14 cellular contexts compared by ENCODE assay signal in the genomic region with DNA sequence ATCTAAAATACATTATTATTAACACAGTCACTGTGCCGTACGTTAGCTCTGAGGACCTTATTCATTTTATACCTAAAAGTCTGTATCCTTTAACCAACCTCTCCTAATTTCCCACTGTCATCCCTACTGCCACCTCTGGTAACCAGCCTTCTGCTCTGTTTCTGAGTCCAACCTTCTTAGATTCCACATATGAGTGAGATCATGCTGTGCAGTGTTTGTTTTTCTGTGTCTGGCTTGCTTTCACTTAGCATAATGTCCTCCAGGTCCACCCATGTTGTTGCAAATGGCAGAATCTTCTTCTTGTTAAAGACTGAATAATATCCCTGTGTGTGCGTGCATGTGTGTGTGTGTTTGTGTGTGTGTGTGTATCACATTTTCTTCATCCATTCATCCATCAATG.
A peak's percentile ranks its signal among the peaks of the same experiment; 100 is the strongest.
DNase-seq lines count a peak whose midpoint lies in the region; ATAC-seq and TF ChIP-seq lines count a peak whose summit lies in the region.
"Had no signal": no experiment of that assay in that cellular context is flagged by ENCODE, and none has a peak within 500 bp of the region (broad histone marks: within the 10 kb centered on the region; RNA-seq: fewer than 3 reads in every experiment).

No MANE protein-coding gene starts in this region.

- no peak overlapping the region for H3K4me3 Mint-ChIP-seq in endodermal cell
- H3K4me3 Mint-ChIP-seq: dendritic cell treated with granulocyte-macrophage colony-stimulating factor and Interleukin-4, amounts not matched to agents 40 ng/mL and 50 ng/mL, for 4 days had no signal

- WGBS in endodermal cell (ENCODE audit: insufficient coverage in 1 of 2, insufficient read length in 1 of 2), 2 experiments: 54 to 76% methylated on average over 2 of the region's 3 CpGs

- H3K9ac ChIP-seq in endodermal cell (ENCODE audit: extremely low read depth, low read length, poor library complexity, severe bottlenecking): no peak overlapping the region

- no peak for ATAC-seq in Right ventricle myocardium inferior
- no peak for ATAC-seq in GM21529 (IDR thresholded peaks at IDR 0.05; ENCODE audit: unreplicated experiment)
- ATAC-seq: sciatic nerve had no signal

- peak; percentile 45 for TF ChIP-seq CTCF in endodermal cell (conservative IDR thresholded peaks at IDR 0.05)

- H3K27ac Mint-ChIP-seq in endodermal cell: no peak overlapping the region
- H3K27ac Mint-ChIP-seq: dendritic cell treated with granulocyte-macrophage colony-stimulating factor and Interleukin-4, amounts not matched to agents 40 ng/mL and 50 ng/mL, for 4 days had no signal

- H3K4me1 ChIP-seq in endodermal cell (ENCODE audit: control insufficient read depth, insufficient read depth, low read length): no peaks in the 10 kb centered on the region
- H3K4me1 ChIP-seq: vagina had no signal

- intact Hi-C loops in Right ventricle myocardium inferior (cut with DNase I): no loop called here

- H3K9me3 ChIP-seq in endodermal cell (ENCODE audit: control insufficient read depth, low read length): no peaks in the 10 kb centered on the region
- H3K9me3 ChIP-seq: vagina had no signal

- H3K27me3 ChIP-seq in endodermal cell (ENCODE audit: control insufficient read depth, insufficient read depth, low read length, poor library complexity, severe bottlenecking): no peaks in the 10 kb centered on the region
- H3K27me3 ChIP-seq: vagina had no signal

- H3K4me1 Mint-ChIP-seq in endodermal cell: peaks cover 6% of the 10 kb centered on the region

- peak; percentile 7 for DNase-seq in SKM-1 treated with dmso at 0.1 percent for 144 hours (lab: John Stamatoyannopoulos, UW; ENCODE audit: unreplicated experiment)
- DNase-seq in SKM-1 (lab: John Stamatoyannopoulos, UW; ENCODE audit: unreplicated experiment): no peak
- DNase-seq in NCI-H510A (lab: John Stamatoyannopoulos, UW): peak; percentile 70
- no peak for DNase-seq in endodermal cell
- DNase-seq in smooth muscle cell of the brain vasculature (ENCODE audit: low read depth, low spot score): peak; percentile 32
- no peak for DNase-seq in Right ventricle myocardium inferior (ENCODE audit: missing footprints)
- no peak for DNase-seq in activated CD8-positive, alpha-beta memory T cell treated with anti-CD3 and anti-CD28 coated beads for 24 hours
- DNase-seq: ACHN; activated CD4-positive, alpha-beta T cell treated with anti-CD3 and anti-CD28 coated beads, Interleukin-2, amount 50 U/mL, for 1 hour had no signal

- H3K36me3 ChIP-seq in endodermal cell (ENCODE audit: control insufficient read depth, insufficient read depth, low read length): no peaks in the 10 kb centered on the region
- H3K36me3 ChIP-seq: vagina had no signal

- no peak overlapping the region for H3K27ac ChIP-seq in endodermal cell (ENCODE audit: low read depth, low read length)
- H3K27ac ChIP-seq: HL-60, vagina had no signal

- no peaks in the 10 kb centered on the region for H3K36me3 Mint-ChIP-seq in endodermal cell (ENCODE audit: low read depth)

- H3K27me3 Mint-ChIP-seq in endodermal cell (ENCODE audit: insufficient read depth): no peaks in the 10 kb centered on the region
- H3K27me3 Mint-ChIP-seq: dendritic cell treated with granulocyte-macrophage colony-stimulating factor and Interleukin-4, amounts not matched to agents 40 ng/mL and 50 ng/mL, for 4 days had no signal

- no peaks in the 10 kb centered on the region for H3K9me3 Mint-ChIP-seq in endodermal cell
- H3K9me3 Mint-ChIP-seq: dendritic cell treated with granulocyte-macrophage colony-stimulating factor and Interleukin-4, amounts not matched to agents 40 ng/mL and 50 ng/mL, for 4 days had no signal

- no peak overlapping the region for H3K4me3 ChIP-seq in endodermal cell (ENCODE audit: low read length)
- H3K4me3 ChIP-seq: vagina had no signal

Comparison
In these comparisons a context has a peak if more than half of its experiments do, and no peak if none do; other contexts are left out.
1. DNase-seq: peak in SKM-1 treated with dmso at 0.1 percent for 144 hours (single experiment), NCI-H510A (single experiment) and smooth muscle cell of the brain vasculature (single experiment); none in SKM-1 (single experiment), endodermal cell (single experiment), Right ventricle myocardium inferior (single experiment) and activated CD8-positive, alpha-beta memory T cell treated with anti-CD3 and anti-CD28 coated beads for 24 hours (single experiment).